1 cellular context compared by ENCODE assay signal in genomic region chr15:85794598-85795319, GRCh38.
TF ChIP-seq lines count a peak whose summit lies in the region.

A gene with protein sequence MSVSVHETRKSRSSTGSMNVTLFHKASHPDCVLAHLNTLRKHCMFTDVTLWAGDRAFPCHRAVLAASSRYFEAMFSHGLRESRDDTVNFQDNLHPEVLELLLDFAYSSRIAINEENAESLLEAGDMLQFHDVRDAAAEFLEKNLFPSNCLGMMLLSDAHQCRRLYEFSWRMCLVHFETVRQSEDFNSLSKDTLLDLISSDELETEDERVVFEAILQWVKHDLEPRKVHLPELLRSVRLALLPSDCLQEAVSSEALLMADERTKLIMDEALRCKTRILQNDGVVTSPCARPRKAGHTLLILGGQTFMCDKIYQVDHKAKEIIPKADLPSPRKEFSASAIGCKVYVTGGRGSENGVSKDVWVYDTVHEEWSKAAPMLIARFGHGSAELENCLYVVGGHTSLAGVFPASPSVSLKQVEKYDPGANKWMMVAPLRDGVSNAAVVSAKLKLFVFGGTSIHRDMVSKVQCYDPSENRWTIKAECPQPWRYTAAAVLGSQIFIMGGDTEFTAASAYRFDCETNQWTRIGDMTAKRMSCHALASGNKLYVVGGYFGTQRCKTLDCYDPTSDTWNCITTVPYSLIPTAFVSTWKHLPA (minus strand): TSS chr15:85794925. CDS start chr15:85769810, 25,115 bp downstream.

TF ChIP-seq in GM12878, 131 proteins besides CTCF, POLR2A, EP300 and RAD21 (continued from another document and continues in another):
- TF ChIP-seq ZNF592 (IDR thresholded peaks at IDR 0.05) (no peak), BACH1 (IDR thresholded peaks at IDR 0.05; ENCODE audit: borderline replicate concordance) (peak; percentile 68), E2F4 (IDR thresholded peaks at IDR 0.05; ENCODE audit: low read depth, low read length) (no peak), POU2F2 (IDR thresholded peaks at IDR 0.05; ENCODE audit: borderline replicate concordance, low read depth, low read length) (no peak), BRCA1 (IDR thresholded peaks at IDR 0.05; ENCODE audit: low read depth, low read length) (no peak), IKZF1 (conservative IDR thresholded peaks at IDR 0.05) (peak; percentile 65), FOXM1 (IDR thresholded peaks at IDR 0.05; ENCODE audit: low read depth, low read length) (no peak), USF1 (IDR thresholded peaks at IDR 0.05; ENCODE audit: borderline replicate concordance, extremely low read length, insufficient read depth, low read depth, low read length) (no peak), JUND (IDR thresholded peaks at IDR 0.05; ENCODE audit: low read depth, low read length) (no peak), HCFC1 (IDR thresholded peaks at IDR 0.05; ENCODE audit: low read length) (no peak), SIN3A (IDR thresholded peaks at IDR 0.05; ENCODE audit: low read depth, low read length) (no peak), MYC (IDR thresholded peaks at IDR 0.05; ENCODE audit: insufficient read depth, insufficient read length, insufficient replicate concordance, low read length, severe bottlenecking) (no peak), BCLAF1 (IDR thresholded peaks at IDR 0.05) (no peak), RAD51 (IDR thresholded peaks at IDR 0.05) (no peak), ZZZ3 (IDR thresholded peaks at IDR 0.05; ENCODE audit: control insufficient read depth, insufficient read length, low read depth) (no peak), HDGF (IDR thresholded peaks at IDR 0.05) (no peak), SUZ12 (IDR thresholded peaks at IDR 0.05; ENCODE audit: unreplicated experiment) (no peak), NR2C2 (IDR thresholded peaks at IDR 0.05; ENCODE audit: borderline replicate concordance, control insufficient read depth, insufficient read length, low read depth) (no peak), BMI1 (IDR thresholded peaks at IDR 0.05; ENCODE audit: borderline replicate concordance) (no peak), NRF1 (conservative IDR thresholded peaks at IDR 0.05; ENCODE audit: low read depth, low read length) (no peak), IKZF2 (IDR thresholded peaks at IDR 0.05) (no peak), HDAC6 (IDR thresholded peaks at IDR 0.05; ENCODE audit: unreplicated experiment) (peak; percentile 62), ATF7 (IDR thresholded peaks at IDR 0.05; ENCODE audit: low read depth) (no peak), CREM (IDR thresholded peaks at IDR 0.05; ENCODE audit: low read depth) (peak; percentile 20; the same call in 1 of the 2 replicates), ZNF24 (IDR thresholded peaks at IDR 0.05) (0 out of 2 replicates have a peak, but pooled peaks have one; percentile 37), TAF1 (IDR thresholded peaks at IDR 0.05; ENCODE audit: borderline replicate concordance, low read depth, low read length) (peak; percentile 62; the same call in 1 of the 2 replicates), EED (IDR thresholded peaks at IDR 0.05; ENCODE audit: low read depth) (no peak), SIX5 (IDR thresholded peaks at IDR 0.05; ENCODE audit: low read depth, low read length, severe bottlenecking) (no peak), BHLHE40 (IDR thresholded peaks at IDR 0.05; ENCODE audit: borderline replicate concordance in 1 of 2, low read depth in 2 of 2, low read length in 1 of 2) (peak in 1 of 2 experiments; percentile 4; a peak in 1 of 4 replicates), NR2C1 (IDR thresholded peaks at IDR 0.05) (no peak), MXI1 (IDR thresholded peaks at IDR 0.05; ENCODE audit: low read depth, low read length) (no peak), KLF5 (IDR thresholded peaks at IDR 0.05; ENCODE audit: partially characterized antibody) (no peak)
- TF ChIP-seq, protein P1, sequence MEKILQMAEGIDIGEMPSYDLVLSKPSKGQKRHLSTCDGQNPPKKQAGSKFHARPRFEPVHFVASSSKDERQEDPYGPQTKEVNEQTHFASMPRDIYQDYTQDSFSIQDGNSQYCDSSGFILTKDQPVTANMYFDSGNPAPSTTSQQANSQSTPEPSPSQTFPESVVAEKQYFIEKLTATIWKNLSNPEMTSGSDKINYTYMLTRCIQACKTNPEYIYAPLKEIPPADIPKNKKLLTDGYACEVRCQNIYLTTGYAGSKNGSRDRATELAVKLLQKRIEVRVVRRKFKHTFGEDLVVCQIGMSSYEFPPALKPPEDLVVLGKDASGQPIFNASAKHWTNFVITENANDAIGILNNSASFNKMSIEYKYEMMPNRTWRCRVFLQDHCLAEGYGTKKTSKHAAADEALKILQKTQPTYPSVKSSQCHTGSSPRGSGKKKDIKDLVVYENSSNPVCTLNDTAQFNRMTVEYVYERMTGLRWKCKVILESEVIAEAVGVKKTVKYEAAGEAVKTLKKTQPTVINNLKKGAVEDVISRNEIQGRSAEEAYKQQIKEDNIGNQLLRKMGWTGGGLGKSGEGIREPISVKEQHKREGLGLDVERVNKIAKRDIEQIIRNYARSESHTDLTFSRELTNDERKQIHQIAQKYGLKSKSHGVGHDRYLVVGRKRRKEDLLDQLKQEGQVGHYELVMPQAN (conservative IDR thresholded peaks at IDR 0.05), result peak; percentile 68
- TF ChIP-seq, protein P2, sequence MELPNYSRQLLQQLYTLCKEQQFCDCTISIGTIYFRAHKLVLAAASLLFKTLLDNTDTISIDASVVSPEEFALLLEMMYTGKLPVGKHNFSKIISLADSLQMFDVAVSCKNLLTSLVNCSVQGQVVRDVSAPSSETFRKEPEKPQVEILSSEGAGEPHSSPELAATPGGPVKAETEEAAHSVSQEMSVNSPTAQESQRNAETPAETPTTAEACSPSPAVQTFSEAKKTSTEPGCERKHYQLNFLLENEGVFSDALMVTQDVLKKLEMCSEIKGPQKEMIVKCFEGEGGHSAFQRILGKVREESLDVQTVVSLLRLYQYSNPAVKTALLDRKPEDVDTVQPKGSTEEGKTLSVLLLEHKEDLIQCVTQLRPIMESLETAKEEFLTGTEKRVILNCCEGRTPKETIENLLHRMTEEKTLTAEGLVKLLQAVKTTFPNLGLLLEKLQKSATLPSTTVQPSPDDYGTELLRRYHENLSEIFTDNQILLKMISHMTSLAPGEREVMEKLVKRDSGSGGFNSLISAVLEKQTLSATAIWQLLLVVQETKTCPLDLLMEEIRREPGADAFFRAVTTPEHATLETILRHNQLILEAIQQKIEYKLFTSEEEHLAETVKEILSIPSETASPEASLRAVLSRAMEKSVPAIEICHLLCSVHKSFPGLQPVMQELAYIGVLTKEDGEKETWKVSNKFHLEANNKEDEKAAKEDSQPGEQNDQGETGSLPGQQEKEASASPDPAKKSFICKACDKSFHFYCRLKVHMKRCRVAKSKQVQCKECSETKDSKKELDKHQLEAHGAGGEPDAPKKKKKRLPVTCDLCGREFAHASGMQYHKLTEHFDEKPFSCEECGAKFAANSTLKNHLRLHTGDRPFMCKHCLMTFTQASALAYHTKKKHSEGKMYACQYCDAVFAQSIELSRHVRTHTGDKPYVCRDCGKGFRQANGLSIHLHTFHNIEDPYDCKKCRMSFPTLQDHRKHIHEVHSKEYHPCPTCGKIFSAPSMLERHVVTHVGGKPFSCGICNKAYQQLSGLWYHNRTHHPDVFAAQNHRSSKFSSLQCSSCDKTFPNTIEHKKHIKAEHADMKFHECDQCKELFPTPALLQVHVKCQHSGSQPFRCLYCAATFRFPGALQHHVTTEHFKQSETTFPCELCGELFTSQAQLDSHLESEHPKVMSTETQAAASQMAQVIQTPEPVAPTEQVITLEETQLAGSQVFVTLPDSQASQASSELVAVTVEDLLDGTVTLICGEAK (IDR thresholded peaks at IDR 0.05; ENCODE audit: borderline replicate concordance), result no peak
- TF ChIP-seq, protein P3, sequence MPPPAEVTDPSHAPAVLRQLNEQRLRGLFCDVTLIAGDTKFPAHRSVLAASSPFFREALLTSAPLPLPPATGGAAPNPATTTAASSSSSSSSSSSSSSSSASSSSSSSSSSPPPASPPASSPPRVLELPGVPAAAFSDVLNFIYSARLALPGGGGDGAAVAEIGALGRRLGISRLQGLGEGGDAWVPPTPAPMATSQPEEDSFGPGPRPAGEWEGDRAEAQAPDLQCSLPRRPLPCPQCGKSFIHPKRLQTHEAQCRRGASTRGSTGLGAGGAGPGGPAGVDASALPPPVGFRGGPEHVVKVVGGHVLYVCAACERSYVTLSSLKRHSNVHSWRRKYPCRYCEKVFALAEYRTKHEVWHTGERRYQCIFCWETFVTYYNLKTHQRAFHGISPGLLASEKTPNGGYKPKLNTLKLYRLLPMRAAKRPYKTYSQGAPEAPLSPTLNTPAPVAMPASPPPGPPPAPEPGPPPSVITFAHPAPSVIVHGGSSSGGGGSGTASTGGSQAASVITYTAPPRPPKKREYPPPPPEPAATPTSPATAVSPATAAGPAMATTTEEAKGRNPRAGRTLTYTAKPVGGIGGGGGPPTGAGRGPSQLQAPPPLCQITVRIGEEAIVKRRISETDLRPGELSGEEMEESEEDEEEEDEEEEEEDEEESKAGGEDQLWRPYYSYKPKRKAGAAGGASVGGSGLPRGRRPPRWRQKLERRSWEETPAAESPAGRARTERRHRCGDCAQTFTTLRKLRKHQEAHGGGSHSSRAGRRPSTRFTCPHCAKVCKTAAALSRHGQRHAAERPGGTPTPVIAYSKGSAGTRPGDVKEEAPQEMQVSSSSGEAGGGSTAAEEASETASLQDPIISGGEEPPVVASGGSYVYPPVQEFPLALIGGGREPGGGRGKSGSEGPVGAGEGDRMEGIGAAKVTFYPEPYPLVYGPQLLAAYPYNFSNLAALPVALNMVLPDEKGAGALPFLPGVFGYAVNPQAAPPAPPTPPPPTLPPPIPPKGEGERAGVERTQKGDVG (CRISPR knock-in tag; IDR thresholded peaks at IDR 0.05), result no peak
